In the genomic region with DNA sequence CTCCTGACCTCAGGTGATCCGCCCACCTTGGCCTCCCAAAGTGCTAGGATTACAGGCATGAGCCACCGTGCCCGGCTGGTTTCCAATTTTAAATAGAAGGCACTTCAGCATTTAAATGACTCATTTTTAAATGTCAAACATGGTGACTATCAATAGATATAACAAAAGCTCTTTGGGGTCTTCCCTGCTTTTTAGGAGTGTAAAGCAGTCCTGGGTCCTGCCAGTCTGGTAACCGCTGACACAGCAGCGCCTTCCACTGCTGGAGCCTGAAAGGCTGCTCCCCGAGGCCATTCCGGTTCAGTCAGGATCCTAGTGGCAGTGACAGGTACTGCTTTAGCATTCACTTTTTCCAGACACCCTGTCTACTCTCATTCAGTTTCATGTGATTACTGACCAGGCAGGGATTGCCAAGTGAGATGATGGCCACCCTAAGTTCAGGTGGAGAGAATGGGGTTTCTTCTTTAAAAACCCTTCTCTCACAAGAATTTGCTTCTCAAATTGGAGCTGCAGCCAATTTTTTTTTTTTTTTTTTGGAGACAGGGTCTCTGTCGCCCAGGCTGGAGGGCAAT, we compare ENCODE assay signal across 8 cellular contexts. TPM values are rescaled to one million over a fixed set of nuclear protein-coding genes. Genes with fewer than 3 reads are reported as not detected.
A peak's percentile ranks its signal among the peaks of the same experiment; 100 is the strongest.
DNase-seq lines count a peak whose midpoint lies in the region; ATAC-seq, FAIRE-seq and TF ChIP-seq lines count a peak whose summit lies in the region.

No MANE protein-coding gene starts in this region.

- intact Hi-C loops in GM12878 (cut with micrococcal nuclease; ENCODE audit: unreplicated experiment) = no loop called here

- H3K9me3 Mint-ChIP-seq in T-helper 2 cell treated with Interferon-gamma antibody and Interleukin-4, amounts not matched to agents 5 μg/mL and 100 μg/mL, for 36 hours = no peaks in the 10 kb centered on the region

- H3K79me2 ChIP-seq in GM12878 (ENCODE audit: control insufficient read depth, insufficient read depth, low read length) (peaks cover 99% of the 10 kb centered on the region), keratinocyte (ENCODE audit: control insufficient read depth, insufficient read depth, low read length) (peaks cover 98% of the 10 kb centered on the region)

- H3K4me3 Mint-ChIP-seq in T-helper 2 cell treated with Interferon-gamma antibody and Interleukin-4, amounts not matched to agents 5 μg/mL and 100 μg/mL, for 36 hours = peak overlapping the region; percentile 81

- RAD21 ChIA-PET in GM12878 (lab: Charles Lee; ENCODE audit: unreplicated experiment) = interaction anchor here (1.7 kb wide), 1 partner anchor 20 kb away, joined by 8 read pairs; no protein-coding TSS in a partner anchor

- no peak for TF ChIP-seq POLR2A in GM12878 (IDR thresholded peaks at IDR 0.05; ENCODE audit: low read depth, low read length)

- CTCF ChIA-PET in GM12878 (lab: Yijun Ruan, JAX) = interaction anchor here (0.8 to 12.5 kb wide), 4 partner anchors 13 to 99 kb away, joined by 3 to 92 read pairs (median 8); no protein-coding TSS in a partner anchor

- dilution Hi-C loops in keratinocyte (cut with MboI; ENCODE audit: extremely low pct_ligation_motif_present, low sequenced_read_pairs) = no loop called here

- ATAC-seq in GM12878 (peak; percentile 65), GM19397 (IDR thresholded peaks at IDR 0.05; ENCODE audit: unreplicated experiment) (no peak), GM21526 (IDR thresholded peaks at IDR 0.05; ENCODE audit: low FRiP score, unreplicated experiment) (no peak)

- in situ Hi-C loops in G401 (cut with HindIII; ENCODE audit: low sequenced_read_pairs) (no loop called here), GM12878 (cut with MboI) (no loop called here)

- H3K36me3 ChIP-seq in GM12878 (ENCODE audit: control insufficient read depth in 2 of 2, insufficient read depth in 2 of 2, low read length in 1 of 2) (no peaks in the 10 kb centered on the region; a peak in 1 of 4 replicates), keratinocyte (ENCODE audit: control insufficient read depth in 2 of 2, extremely low read depth in 1 of 2, insufficient read depth in 2 of 2, low read length in 2 of 2) (peaks cover 0 to 9% of the 10 kb centered on the region in 2 experiments)

- H3K27ac ChIP-seq in GM12878 (ENCODE audit: control insufficient read depth, insufficient read depth) (no peak overlapping the region), keratinocyte (ENCODE audit: control insufficient read depth, insufficient read depth, low read length) (peak overlapping the region; percentile 25)

- POLR2A ChIA-PET in GM12878 (lab: Charles Lee) = interaction anchor here (1.0 to 1.3 kb wide), 2 partner anchors 14 to 20 kb away, joined by 4 to 6 read pairs; no protein-coding TSS in a partner anchor

- H3K9me1 ChIP-seq in keratinocyte (ENCODE audit: control insufficient read depth, extremely low read depth, insufficient read depth, low read length) = peaks cover 15% of the 10 kb centered on the region

- H3K27me3 Mint-ChIP-seq in T-helper 2 cell treated with Interferon-gamma antibody and Interleukin-4, amounts not matched to agents 5 μg/mL and 100 μg/mL, for 36 hours (ENCODE audit: low read depth) = no peaks in the 10 kb centered on the region

- peaks cover 52% of the 10 kb centered on the region for H3K4me1 ChIP-seq in GM12878 (ENCODE audit: control insufficient read depth, insufficient read depth, low read length)
- H3K4me1 ChIP-seq in keratinocyte (ENCODE audit: control insufficient read depth, extremely low read depth, insufficient read depth, low read length) = peaks cover 43% of the 10 kb centered on the region

- H3K27me3 ChIP-seq in GM12878 (replicated peaks in 1 of 2; ENCODE audit: control insufficient read depth in 2 of 2, insufficient read depth in 2 of 2, low read length in 1 of 2) (no peaks in the 10 kb centered on the region), keratinocyte (ENCODE audit: control insufficient read depth, extremely low read depth, insufficient read depth, low read length) (no peaks in the 10 kb centered on the region)

- TF ChIP-seq RAD21 in GM12878 (IDR thresholded peaks at IDR 0.05; ENCODE audit: insufficient read depth, low read depth, low read length) = 0 out of 2 replicates have a peak, but pooled peaks have one; percentile 26

- H3K9me3 ChIP-seq in GM12878 (replicated peaks; ENCODE audit: control insufficient read depth, insufficient read depth, low read length) (no peaks in the 10 kb centered on the region), keratinocyte (ENCODE audit: control insufficient read depth, low read depth, low read length) (no peaks in the 10 kb centered on the region)

- H3K4me2 ChIP-seq in GM12878 (ENCODE audit: control insufficient read depth, insufficient read depth) = peak overlapping the region; percentile 68
- H3K4me2 ChIP-seq in keratinocyte (ENCODE audit: control insufficient read depth, extremely low read depth, insufficient read depth, low read depth, low read length) = peak overlapping the region; percentile 20

- H3K27ac Mint-ChIP-seq in T-helper 2 cell treated with Interferon-gamma antibody and Interleukin-4, amounts not matched to agents 5 μg/mL and 100 μg/mL, for 36 hours = peak overlapping the region; percentile 87

- TF ChIP-seq CTCF in GM12878 (IDR thresholded peaks at IDR 0.05 in 2 of 3, conservative IDR thresholded peaks at IDR 0.05 in 1 of 3; ENCODE audit: control insufficient read depth in 2 of 3, extremely low read depth in 1 of 3, insufficient read depth in 1 of 3, low read depth in 3 of 3, low read length in 3 of 3) (peak; percentile 53 to 77 (median 54); a peak in 5 of 6 replicates), keratinocyte (optimal IDR thresholded peaks at IDR 0.05 in 1 of 3, IDR thresholded peaks at IDR 0.05 in 1 of 3, conservative IDR thresholded peaks at IDR 0.05 in 1 of 3; ENCODE audit: extremely low read depth in 1 of 3, insufficient read depth in 2 of 3, low read length in 3 of 3) (peak; percentile 73 to 89 (median 76))

- H3K4me3 ChIP-seq in GM12878 (peak overlapping the region; percentile 18; the same call in 1 of the 2 replicates), keratinocyte (ENCODE audit: control insufficient read depth in 2 of 3, extremely low read depth in 1 of 3, insufficient read depth in 2 of 3, low read depth in 1 of 3, low read length in 3 of 3) (no peak overlapping the region)

- DNase-seq in G401 (ENCODE audit: low spot score) (peak; percentile 59), M059J (ENCODE audit: low read depth) (peak; percentile 78), GM12878 (ENCODE audit: low read depth, low spot score) (no peak), keratinocyte (ENCODE audit: low read depth, low spot score) (no peak)
- DNase-seq in T-helper 2 cell treated with Interferon-gamma antibody and Interleukin-4, amounts not matched to agents 5 μg/mL and 100 μg/mL, for 36 hours (ENCODE audit: low spot score) = peak; percentile 69
- DNase-seq in stimulated activated CD8-positive, alpha-beta memory T cell treated with anti-CD3 and anti-CD28 coated beads, Interleukin-4, amount 100 ng/mL, for 48 hours = peak; percentile 76

- TF ChIP-seq EP300 in GM12878 (IDR thresholded peaks at IDR 0.05; ENCODE audit: borderline replicate concordance in 1 of 2, control insufficient read depth in 1 of 2, low read depth in 2 of 2, low read length in 2 of 2) = no peak

- SMC1A ChIA-PET in GM12878 (lab: Charles Lee; ENCODE audit: uncharacterized antibody, unreplicated experiment) = interaction anchor here (0.6 to 3.3 kb wide), 4 partner anchors 17 to 241 kb away, joined by 3 to 19 read pairs (median 8); a partner anchor contains a TSS

- H3K9ac ChIP-seq in GM12878 (ENCODE audit: control insufficient read depth, insufficient read depth, low read length) = no peak overlapping the region
- H3K9ac ChIP-seq in keratinocyte (ENCODE audit: control insufficient read depth, extremely low read depth, insufficient read depth, low read length) = peak overlapping the region; percentile 40

- 55% methylated on average over 7 of the region's 8 CpGs for WGBS in GM12878 (ENCODE audit: insufficient coverage, insufficient replicate concordance, low lambda C conversion rate, missing lambda C conversion rate)

- H3K4me1 Mint-ChIP-seq in T-helper 2 cell treated with Interferon-gamma antibody and Interleukin-4, amounts not matched to agents 5 μg/mL and 100 μg/mL, for 36 hours (ENCODE audit: low read depth) = peaks cover 66% of the 10 kb centered on the region

- BruUV-seq in GM12878 (replicated peaks; lab: Mats Ljungman, UMichigan) = no TSS peak

- peaks cover 28% of the 10 kb centered on the region for H4K20me1 ChIP-seq in GM12878 (ENCODE audit: control insufficient read depth, insufficient read depth)
- peaks cover 70% of the 10 kb centered on the region for H4K20me1 ChIP-seq in keratinocyte (ENCODE audit: control insufficient read depth, extremely low read depth, insufficient read depth, low read length)

- H3K36me3 Mint-ChIP-seq in T-helper 2 cell treated with Interferon-gamma antibody and Interleukin-4, amounts not matched to agents 5 μg/mL and 100 μg/mL, for 36 hours (ENCODE audit: low read depth) = peaks cover 27% of the 10 kb centered on the region

- H2AFZ ChIP-seq in GM12878 (ENCODE audit: control insufficient read depth, low read depth, low read length) (no peak overlapping the region), keratinocyte (ENCODE audit: control insufficient read depth, low read length) (no peak overlapping the region)

- FAIRE-seq in GM12878 (lab: Jason Lieb, UNC) (peak; percentile 54), keratinocyte (lab: Jason Lieb, UNC) (peak; percentile 32)

RNA-seq across cellular contexts. Expression of a gene that starts 5.1 kb away (rescaled TPM):
- 24.3 and 36.5 TPM in 2 replicates for total RNA-seq in G401 (2014; rRNA removed; shearing (Covaris generic))
- total RNA-seq in M059J (2014; rRNA removed; shearing (Covaris generic)) = 26.1 and 42.6 TPM in 2 replicates
- 158 and 180 TPM in 2 replicates for total RNA-seq in GM12878 (2013; cell fraction: nucleolus; rRNA removed)
- total RNA-seq in GM12878 (2014; rRNA removed) (40.9 and 41.5 TPM in 2 replicates), GM12878 (2014; rRNA removed; fragmentation: Illumina TruSeq; extraction: Trizol) (33.8 and 36.0 TPM in 2 replicates), GM12878 (2021) (52.1 and 56.4 TPM in 2 replicates)
- 21.4 TPM for polyA plus RNA-seq in GM12878 (2011; ENCODE audit: low read depth)
- polyA plus RNA-seq in GM12878 (2011; rRNA removed) (40.4 and 47.4 TPM in 2 replicates), GM12878 (2014; fragmentation: Illumina TruSeq; extraction: Trizol) (39.4 and 44.2 TPM in 2 replicates), GM12878 (2014; fragmentation: Nextera tagmentation; extraction: Ambion mirVana) (1 to 10 TPM; 5.5 to 7.8 TPM), GM12878 (2014; rRNA removed) (40.6 and 40.8 TPM in 2 replicates), GM12878 (2016; fragmentation: Nextera tagmentation; extraction: Ambion mirVana) (10 to 100 TPM; 24.7 to 28.5 TPM), keratinocyte (11.1 to 19.3 TPM (median 14.2 TPM) in 3 replicates)
- polyA plus RNA-seq in GM12878 (2011; cell fraction: cytosol; rRNA removed) = 43.3 and 47.3 TPM in 2 replicates
- polyA plus RNA-seq in GM12878 (2011; cell fraction: nucleus; rRNA removed) = 185 and 192 TPM in 2 replicates
- polyA plus RNA-seq in GM12878 (2012) = 32.5 and 32.6 TPM in 2 replicates
- 38.1 and 42.9 TPM in 2 replicates for polyA minus RNA-seq in GM12878 (2011; rRNA and poly(A)+ RNA removed)
- polyA minus RNA-seq in GM12878 (2011; cell fraction: cytosol; rRNA and poly(A)+ RNA removed) = 12.7 and 13.5 TPM in 2 replicates
- polyA minus RNA-seq in GM12878 (2011; cell fraction: nucleus; rRNA and poly(A)+ RNA removed) = 38.0 and 59.5 TPM in 2 replicates
- 15.1 TPM for polyA plus RNA-seq in keratinocyte (2011; ENCODE audit: low read depth)
- 8.5 and 10.2 TPM in 2 replicates for polyA plus RNA-seq in keratinocyte (2011; cell fraction: cytosol; rRNA removed)
- polyA plus RNA-seq in keratinocyte (2011; cell fraction: nucleus; rRNA removed) = 47.2 and 48.5 TPM in 2 replicates
- polyA plus RNA-seq in keratinocyte (2012; ENCODE audit: low replicate concordance) = 15.8 and 19.5 TPM in 2 replicates
- 15.5 to 24.0 TPM (median 22.7 TPM) in 3 replicates for polyA minus RNA-seq in keratinocyte
- polyA minus RNA-seq in keratinocyte (2011; cell fraction: cytosol; rRNA and poly(A)+ RNA removed) = 9.8 TPM
- polyA minus RNA-seq in keratinocyte (2011; cell fraction: nucleus; rRNA and poly(A)+ RNA removed) = 28.4 and 41.6 TPM in 2 replicates

RNA-seq across cellular contexts. Expression of a gene that starts 16.7 kb away (rescaled TPM):
- 41.0 and 49.2 TPM in 2 replicates for total RNA-seq in G401 (2014; rRNA removed; shearing (Covaris generic))
- 40.4 and 53.4 TPM in 2 replicates for total RNA-seq in M059J (2014; rRNA removed; shearing (Covaris generic))
- total RNA-seq in GM12878 (2013; cell fraction: nucleolus; rRNA removed) = 16.8 and 17.6 TPM in 2 replicates
- total RNA-seq in GM12878 (2014; rRNA removed) = 21.7 and 25.2 TPM in 2 replicates
- total RNA-seq in GM12878 (2014; rRNA removed; fragmentation: Illumina TruSeq; extraction: Trizol) = 21.7 and 22.7 TPM in 2 replicates
- 33.1 and 33.8 TPM in 2 replicates for total RNA-seq in GM12878 (2021)
- 19.1 TPM for polyA plus RNA-seq in GM12878 (2011; ENCODE audit: low read depth)
- 28.2 and 30.6 TPM in 2 replicates for polyA plus RNA-seq in GM12878 (2011; rRNA removed)
- polyA plus RNA-seq in GM12878 (2011; cell fraction: cytosol; rRNA removed) = 29.1 and 34.1 TPM in 2 replicates
- 19.5 and 22.0 TPM in 2 replicates for polyA plus RNA-seq in GM12878 (2011; cell fraction: nucleus; rRNA removed)
- 21.7 and 23.3 TPM in 2 replicates for polyA plus RNA-seq in GM12878 (2012)
- 17.6 and 22.8 TPM in 2 replicates for polyA plus RNA-seq in GM12878 (2014; fragmentation: Illumina TruSeq; extraction: Trizol)
- polyA plus RNA-seq in GM12878 (2014; fragmentation: Nextera tagmentation; extraction: Ambion mirVana) = 10 to 100 TPM; 12.0 to 13.2 TPM
- polyA plus RNA-seq in GM12878 (2014; rRNA removed) = 27.9 and 29.8 TPM in 2 replicates
- 10 to 100 TPM; 16.5 to 20.1 TPM for polyA plus RNA-seq in GM12878 (2016; fragmentation: Nextera tagmentation; extraction: Ambion mirVana)
- polyA minus RNA-seq in GM12878 (2011; rRNA and poly(A)+ RNA removed) = 26.9 and 30.9 TPM in 2 replicates
- 11.3 and 11.9 TPM in 2 replicates for polyA minus RNA-seq in GM12878 (2011; cell fraction: cytosol; rRNA and poly(A)+ RNA removed)
- 7.1 and 9.1 TPM in 2 replicates for polyA minus RNA-seq in GM12878 (2011; cell fraction: nucleus; rRNA and poly(A)+ RNA removed)
- polyA plus RNA-seq in keratinocyte = 20.7 to 27.9 TPM (median 23.7 TPM) in 3 replicates
- polyA plus RNA-seq in keratinocyte (2011; ENCODE audit: low read depth) = 24.2 TPM
- polyA plus RNA-seq in keratinocyte (2011; cell fraction: cytosol; rRNA removed) = 21.9 and 23.8 TPM in 2 replicates
- polyA plus RNA-seq in keratinocyte (2011; cell fraction: nucleus; rRNA removed) = 20.3 and 22.4 TPM in 2 replicates
- polyA plus RNA-seq in keratinocyte (2012; ENCODE audit: low replicate concordance) = 24.1 and 35.8 TPM in 2 replicates
- 26.7 to 29.3 TPM (median 28.8 TPM) in 3 replicates for polyA minus RNA-seq in keratinocyte
- polyA minus RNA-seq in keratinocyte (2011; cell fraction: cytosol; rRNA and poly(A)+ RNA removed) = 18.8 TPM
- 11.2 and 16.0 TPM in 2 replicates for polyA minus RNA-seq in keratinocyte (2011; cell fraction: nucleus; rRNA and poly(A)+ RNA removed)

RNA-seq across cellular contexts. Expression of a gene that starts 31.3 kb away (rescaled TPM):
- 1.2 TPM in 1 of 2 replicates, not detected in the other for total RNA-seq in G401 (2014; rRNA removed; shearing (Covaris generic))
- not detected in 2 replicates for total RNA-seq in M059J (2014; rRNA removed; shearing (Covaris generic))
- 130 and 134 TPM in 2 replicates for total RNA-seq in GM12878 (2013; cell fraction: nucleolus; rRNA removed)
- total RNA-seq in GM12878 (2014; rRNA removed) = 27.8 and 35.8 TPM in 2 replicates
- 15.7 and 17.5 TPM in 2 replicates for total RNA-seq in GM12878 (2014; rRNA removed; fragmentation: Illumina TruSeq; extraction: Trizol)
- 60.2 and 74.1 TPM in 2 replicates for total RNA-seq in GM12878 (2021)
- polyA plus RNA-seq in GM12878 (2011; ENCODE audit: low read depth) = 18.7 TPM
- polyA plus RNA-seq in GM12878 (2011; rRNA removed) = 13.0 and 22.9 TPM in 2 replicates
- 33.9 and 65.4 TPM in 2 replicates for polyA plus RNA-seq in GM12878 (2011; cell fraction: cytosol; rRNA removed)
- polyA plus RNA-seq in GM12878 (2011; cell fraction: nucleus; rRNA removed) = 742 and 791 TPM in 2 replicates
- polyA plus RNA-seq in GM12878 (2012) = 52.1 and 66.9 TPM in 2 replicates
- polyA plus RNA-seq in GM12878 (2014; fragmentation: Illumina TruSeq; extraction: Trizol) = 5.8 and 19.2 TPM in 2 replicates
- 1 to 10 TPM in 1 of 2 experiments, under 1 TPM in 1; 0.72 to 3.9 TPM for polyA plus RNA-seq in GM12878 (2014; fragmentation: Nextera tagmentation; extraction: Ambion mirVana)
- 67.1 and 83.6 TPM in 2 replicates for polyA plus RNA-seq in GM12878 (2014; rRNA removed)
- 10 to 100 TPM; 57.9 to 67.0 TPM for polyA plus RNA-seq in GM12878 (2016; fragmentation: Nextera tagmentation; extraction: Ambion mirVana)
- 6.9 and 18.1 TPM in 2 replicates for polyA minus RNA-seq in GM12878 (2011; rRNA and poly(A)+ RNA removed)
- polyA minus RNA-seq in GM12878 (2011; cell fraction: cytosol; rRNA and poly(A)+ RNA removed) = 9.0 and 11.0 TPM in 2 replicates
- 49.8 and 62.0 TPM in 2 replicates for polyA minus RNA-seq in GM12878 (2011; cell fraction: nucleus; rRNA and poly(A)+ RNA removed)
- polyA plus RNA-seq in keratinocyte = 0.02 to 0.09 TPM in 2 of 3 replicates, not detected in the other
- not detected for polyA plus RNA-seq in keratinocyte (2011; ENCODE audit: low read depth)
- not detected in 2 replicates for polyA plus RNA-seq in keratinocyte (2011; cell fraction: cytosol; rRNA removed)
- 0.06 and 0.08 TPM in 2 replicates for polyA plus RNA-seq in keratinocyte (2011; cell fraction: nucleus; rRNA removed)
- 0.04 TPM in 1 of 2 replicates, not detected in the other for polyA plus RNA-seq in keratinocyte (2012; ENCODE audit: low replicate concordance)
- polyA minus RNA-seq in keratinocyte = not detected in 3 replicates
- polyA minus RNA-seq in keratinocyte (2011; cell fraction: cytosol; rRNA and poly(A)+ RNA removed) = not detected
- not detected in 2 replicates for polyA minus RNA-seq in keratinocyte (2011; cell fraction: nucleus; rRNA and poly(A)+ RNA removed)

RNA-seq across cellular contexts. Expression of a gene that starts 59.6 kb away (rescaled TPM):
- total RNA-seq in G401 (2014; rRNA removed; shearing (Covaris generic)) = 23.0 and 24.2 TPM in 2 replicates
- 13.8 and 19.1 TPM in 2 replicates for total RNA-seq in M059J (2014; rRNA removed; shearing (Covaris generic))
- 2.7 and 2.8 TPM in 2 replicates for total RNA-seq in GM12878 (2013; cell fraction: nucleolus; rRNA removed)
- total RNA-seq in GM12878 (2014; rRNA removed) (7.8 and 8.1 TPM in 2 replicates), GM12878 (2014; rRNA removed; fragmentation: Illumina TruSeq; extraction: Trizol) (5.9 and 6.6 TPM in 2 replicates), GM12878 (2021) (7.3 and 8.1 TPM in 2 replicates)
- 2.6 TPM for polyA plus RNA-seq in GM12878 (2011; ENCODE audit: low read depth)
- polyA plus RNA-seq in GM12878 (2011; rRNA removed) (2.5 and 3.3 TPM in 2 replicates), GM12878 (2014; fragmentation: Illumina TruSeq; extraction: Trizol) (5.0 and 6.3 TPM in 2 replicates), GM12878 (2014; fragmentation: Nextera tagmentation; extraction: Ambion mirVana) (1 to 10 TPM; 1.4 to 1.6 TPM), GM12878 (2014; rRNA removed) (5.1 and 5.7 TPM in 2 replicates), GM12878 (2016; fragmentation: Nextera tagmentation; extraction: Ambion mirVana) (under 1 TPM; 0.48 to 0.58 TPM), keratinocyte (9.9 to 14.6 TPM (median 14.5 TPM) in 3 replicates)
- 1.5 and 1.7 TPM in 2 replicates for polyA plus RNA-seq in GM12878 (2011; cell fraction: cytosol; rRNA removed)
- 1.6 and 2.0 TPM in 2 replicates for polyA plus RNA-seq in GM12878 (2011; cell fraction: nucleus; rRNA removed)
- 3.2 and 4.8 TPM in 2 replicates for polyA plus RNA-seq in GM12878 (2012)
- 1.0 and 1.5 TPM in 2 replicates for polyA minus RNA-seq in GM12878 (2011; rRNA and poly(A)+ RNA removed)
- polyA minus RNA-seq in GM12878 (2011; cell fraction: cytosol; rRNA and poly(A)+ RNA removed) = 1.5 and 1.7 TPM in 2 replicates
- 0.57 and 0.60 TPM in 2 replicates for polyA minus RNA-seq in GM12878 (2011; cell fraction: nucleus; rRNA and poly(A)+ RNA removed)
- polyA plus RNA-seq in keratinocyte (2011; ENCODE audit: low read depth) = 17.4 TPM
- polyA plus RNA-seq in keratinocyte (2011; cell fraction: cytosol; rRNA removed) = 10.9 and 13.6 TPM in 2 replicates
- polyA plus RNA-seq in keratinocyte (2011; cell fraction: nucleus; rRNA removed) = 10.4 and 11.7 TPM in 2 replicates
- polyA plus RNA-seq in keratinocyte (2012; ENCODE audit: low replicate concordance) = 9.6 and 10.0 TPM in 2 replicates
- 1.1 to 6.7 TPM (median 5.7 TPM) in 3 replicates for polyA minus RNA-seq in keratinocyte
- polyA minus RNA-seq in keratinocyte (2011; cell fraction: cytosol; rRNA and poly(A)+ RNA removed) = 18.0 TPM
- 2.8 and 4.6 TPM in 2 replicates for polyA minus RNA-seq in keratinocyte (2011; cell fraction: nucleus; rRNA and poly(A)+ RNA removed)

Comparison
In these comparisons a context has a peak if more than half of its experiments do, and no peak if none do; other contexts are left out.
1. DNase-seq: peak in G401 (single experiment), M059J (single experiment), T-helper 2 cell treated with Interferon-gamma antibody and Interleukin-4, amounts not matched to agents 5 μg/mL and 100 μg/mL, for 36 hours (single experiment) and stimulated activated CD8-positive, alpha-beta memory T cell treated with anti-CD3 and anti-CD28 coated beads, Interleukin-4, amount 100 ng/mL, for 48 hours (single experiment); none in GM12878 (single experiment) and keratinocyte (single experiment).